ENCODE assay signal across 8 cellular contexts in genomic region chr22:49052023-49052538, GRCh38.
DNase-seq lines count a peak whose midpoint lies in the region; ATAC-seq lines count a peak whose summit lies in the region.

No MANE protein-coding gene starts in this region.

- H3K9me3 Mint-ChIP-seq in activated naive CD8-positive, alpha-beta T cell treated with anti-CD3 and anti-CD28 coated beads, Interleukin-2, amount 10 ng/mL, durations not matched to agents 7 days and 5 days, result no peaks in the 10 kb centered on the region

- H3K4me1 Mint-ChIP-seq in activated naive CD8-positive, alpha-beta T cell treated with anti-CD3 and anti-CD28 coated beads, Interleukin-2, amount 10 ng/mL, durations not matched to agents 7 days and 5 days, result no peaks in the 10 kb centered on the region

- peak overlapping the region; percentile 67 for H3K27ac Mint-ChIP-seq in activated naive CD8-positive, alpha-beta T cell treated with anti-CD3 and anti-CD28 coated beads, Interleukin-2, amount 10 ng/mL, durations not matched to agents 7 days and 5 days

- peak; percentile 84 for ATAC-seq in activated naive CD8-positive, alpha-beta T cell treated with anti-CD3 and anti-CD28 coated beads, Interleukin-2, amount 10 ng/mL, durations not matched to agents 7 days and 5 days (ENCODE audit: low read depth)
- no peak for ATAC-seq in stimulated activated naive CD8-positive, alpha-beta T cell treated with anti-CD3 and anti-CD28 coated beads, Interleukin-15, Interleukin-2, amounts not matched to agents 100 U/mL and 50 U/mL, for 24 hours
- ATAC-seq in HG02938 (IDR thresholded peaks at IDR 0.05; ENCODE audit: unreplicated experiment), result no peak
- ATAC-seq in GM18498 (IDR thresholded peaks at IDR 0.05; ENCODE audit: unreplicated experiment), result no peak

- DNase-seq in NCI-H510A (lab: John Stamatoyannopoulos, UW) (peak; percentile 59), mesenteric fat pad (ENCODE audit: low spot score) (peak; percentile 67), NCI-H2196 (lab: John Stamatoyannopoulos, UW; ENCODE audit: unreplicated experiment) (no peak), cerebellar cortex (ENCODE audit: low spot score) (no peak)
- DNase-seq in activated naive CD8-positive, alpha-beta T cell treated with anti-CD3 and anti-CD28 coated beads, Interleukin-2, amount 10 ng/mL, durations not matched to agents 7 days and 5 days, result peak; percentile 51
- DNase-seq in stimulated activated naive CD8-positive, alpha-beta T cell treated with anti-CD3 and anti-CD28 coated beads, Interleukin-15, Interleukin-2, amounts not matched to agents 100 U/mL and 50 U/mL, for 24 hours, result peak; percentile 13

- peak overlapping the region; percentile 84 for H3K4me3 Mint-ChIP-seq in activated naive CD8-positive, alpha-beta T cell treated with anti-CD3 and anti-CD28 coated beads, Interleukin-2, amount 10 ng/mL, durations not matched to agents 7 days and 5 days

- POLR2A ChIA-PET in activated naive CD8-positive, alpha-beta T cell treated with anti-CD3 and anti-CD28 coated beads, Interleukin-2, amount 10 ng/mL, durations not matched to agents 7 days and 5 days (lab: Charles Lee), result no interaction called here

- no peaks in the 10 kb centered on the region for H3K27me3 Mint-ChIP-seq in activated naive CD8-positive, alpha-beta T cell treated with anti-CD3 and anti-CD28 coated beads, Interleukin-2, amount 10 ng/mL, durations not matched to agents 7 days and 5 days

- H3K36me3 Mint-ChIP-seq in activated naive CD8-positive, alpha-beta T cell treated with anti-CD3 and anti-CD28 coated beads, Interleukin-2, amount 10 ng/mL, durations not matched to agents 7 days and 5 days, result no peaks in the 10 kb centered on the region

Comparison
In these comparisons a context has a peak if more than half of its experiments do, and no peak if none do; other contexts are left out.
1. DNase-seq: peak in NCI-H510A (single experiment), activated naive CD8-positive, alpha-beta T cell treated with anti-CD3 and anti-CD28 coated beads, Interleukin-2, amount 10 ng/mL, durations not matched to agents 7 days and 5 days (single experiment), mesenteric fat pad (single experiment) and stimulated activated naive CD8-positive, alpha-beta T cell treated with anti-CD3 and anti-CD28 coated beads, Interleukin-15, Interleukin-2, amounts not matched to agents 100 U/mL and 50 U/mL, for 24 hours (single experiment); none in NCI-H2196 (single experiment) and cerebellar cortex (single experiment).